Comparison of ENCODE assay signal across 8 cellular contexts in genomic region chr16:81403601-81404391, GRCh38. TPM values are rescaled to one million over a fixed set of nuclear protein-coding genes. Genes with fewer than 3 reads are reported as not detected.
DNase-seq lines count a peak whose midpoint lies in the region; ATAC-seq and TF ChIP-seq lines count a peak whose summit lies in the region.

No MANE protein-coding gene starts in this region.

- no peak overlapping the region for H3K9ac ChIP-seq in BLaER1

- H3K4me3 ChIP-seq in BLaER1: peak overlapping the region; percentile 28
- H3K4me3 ChIP-seq in OCI-LY7 (ENCODE audit: low read depth, low read length, poor library complexity, severe bottlenecking): peak overlapping the region; percentile 55

- peak in 70 of 76 experiments; percentile 5 to 88 (median 60) for DNase-seq in HUDEP-2 (lab: John Stamatoyannopoulos, UW; ENCODE audit: unreplicated experiment in 76 of 76)
- peak; percentile 86 for DNase-seq in OCI-LY7 (ENCODE audit: low spot score)
- peak; percentile 67 for DNase-seq in activated T-cell treated with anti-CD3 and anti-CD28 coated beads for 24 hours (ENCODE audit: low read depth)
- DNase-seq in myocyte (ENCODE audit: low read depth): peak; percentile 78
- peak; percentile 95 for DNase-seq in stimulated activated CD8-positive, alpha-beta memory T cell treated with anti-CD3 and anti-CD28 coated beads, Interleukin-4, amount 100 ng/mL, for 48 hours

- ATAC-seq in GM19452 (IDR thresholded peaks at IDR 0.05; ENCODE audit: unreplicated experiment) (peak; percentile 86), esophagus mucosa (peak; percentile 74)

- H2AFZ ChIP-seq in OCI-LY7 (ENCODE audit: low read length): peak overlapping the region; percentile 29; the same call in 1 of the 2 replicates

- POLR2A ChIA-PET in OCI-LY7 (lab: Charles Lee): interaction anchor here (0.6 to 1.5 kb wide), 2 partner anchors 27 to 68 kb away, joined by 3 to 5 read pairs; no protein-coding TSS in a partner anchor

- H4K20me1 ChIP-seq in BLaER1: no peaks in the 10 kb centered on the region
- H4K20me1 ChIP-seq in OCI-LY7 (ENCODE audit: insufficient read depth, low read length): no peaks in the 10 kb centered on the region

- peak; percentile 92 for TF ChIP-seq CTCF in OCI-LY7 (conservative IDR thresholded peaks at IDR 0.05; ENCODE audit: low read length)

- H3K4me1 ChIP-seq in BLaER1: peaks cover 12% of the 10 kb centered on the region; the same call in 1 of the 2 replicates
- H3K4me1 ChIP-seq in OCI-LY7 (ENCODE audit: insufficient read depth, low read length, poor library complexity, severe bottlenecking): peaks cover 10% of the 10 kb centered on the region

- no TSS peak for BruUV-seq in OCI-LY7 (replicated peaks; lab: Mats Ljungman, UMichigan)

- no peak overlapping the region for H3K27ac ChIP-seq in BLaER1
- no peak overlapping the region for H3K27ac ChIP-seq in OCI-LY7 (ENCODE audit: low read depth, low read length, poor library complexity, severe bottlenecking)

- H3K9me3 ChIP-seq in BLaER1 (peaks cover 9% of the 10 kb centered on the region; the same call in 1 of the 2 replicates), OCI-LY7 (ENCODE audit: low read length) (no peaks in the 10 kb centered on the region)

- no peaks in the 10 kb centered on the region for H3K27me3 ChIP-seq in BLaER1

- no peaks in the 10 kb centered on the region for H3K9me2 ChIP-seq in OCI-LY7 (ENCODE audit: insufficient read depth, low read length)

- peak overlapping the region; percentile 68 for H3K4me2 ChIP-seq in BLaER1
- H3K4me2 ChIP-seq in OCI-LY7 (ENCODE audit: low read length): peak overlapping the region; percentile 68

- H3K79me2 ChIP-seq in OCI-LY7 (ENCODE audit: insufficient read depth, low read depth, low read length): no peaks in the 10 kb centered on the region

- no peaks in the 10 kb centered on the region for H3K36me3 ChIP-seq in BLaER1
- no peaks in the 10 kb centered on the region for H3K36me3 ChIP-seq in OCI-LY7 (ENCODE audit: insufficient read depth, low read length)

- intact Hi-C loops in OCI-LY7 (cut with micrococcal nuclease; ENCODE audit: unreplicated experiment): loop anchor here (1.0 kb wide), 3 partner anchors 220 to 335 kb away; no protein-coding TSS in a partner anchor

- CTCF ChIA-PET in OCI-LY7 (lab: Charles Lee; ENCODE audit: unreplicated experiment): interaction anchor here (0.8 to 1.9 kb wide), 2 partner anchors 78 to 82 kb away, joined by 3 to 7 read pairs; no protein-coding TSS in a partner anchor

RNA-seq across cellular contexts. Expression of gene CMIP, which starts 40.8 kb away (rescaled TPM):
- total RNA-seq in OCI-LY7 (2014; rRNA removed; shearing (Covaris generic)): 15.4 and 22.6 TPM in 2 replicates
- total RNA-seq in OCI-LY7 (2022) (67.5 and 70.3 TPM in 2 replicates), esophagus mucosa (47.0 TPM), myocyte (13.5 and 20.0 TPM in 2 replicates)
- 76.5 TPM for polyA plus RNA-seq in myocyte (2012)
